ENCODE assay signal across 20 cellular contexts in the genomic region with DNA sequence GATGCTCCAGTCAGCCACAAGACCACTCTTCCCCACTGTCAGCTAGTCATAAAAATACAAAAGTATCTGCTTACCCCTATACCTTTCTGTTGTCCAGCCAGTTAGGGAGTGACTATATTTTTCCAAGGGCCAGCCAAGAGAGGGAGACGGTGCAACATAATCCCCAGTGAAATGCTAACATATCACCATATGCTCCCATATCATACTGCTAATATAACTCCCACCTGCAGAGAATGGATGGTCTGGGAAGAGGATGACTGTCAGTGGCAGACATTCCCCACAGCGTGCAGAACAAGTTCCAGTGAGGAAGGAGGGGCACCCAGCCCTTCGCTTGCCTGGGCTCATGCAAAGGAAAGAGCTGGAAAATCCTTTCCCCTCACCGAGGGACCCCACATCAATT.
"Had no signal": no experiment of that assay in that cellular context is flagged by ENCODE, and none has a peak within 500 bp of the region (broad histone marks: within the 10 kb centered on the region; RNA-seq: fewer than 3 reads in every experiment).

No MANE protein-coding gene starts in this region.

- H3K4me3 ChIP-seq: spleen, thoracic aorta, transverse colon had no signal

- H3K27me3 Mint-ChIP-seq: memory B cell; stimulated activated naive B cell treated with anti-CD40 and anti-IgM and Interleukin-4, amounts not matched to agents 10 μg/mL and 1 μg/mL and 100 μg/mL, for 72 hours had no signal

- H3K4me1 Mint-ChIP-seq: memory B cell; stimulated activated naive B cell treated with anti-CD40 and anti-IgM and Interleukin-4, amounts not matched to agents 10 μg/mL and 1 μg/mL and 100 μg/mL, for 72 hours; stimulated activated naive CD8-positive, alpha-beta T cell treated with anti-CD3 and anti-CD28 coated beads, Interleukin-15, amount 100 ng/mL, for 72 hours had no signal

- H3K27ac Mint-ChIP-seq: memory B cell; natural killer cell treated with Interleukin-12 subunit alpha and Interleukin-12 subunit beta and Interleukin-15 and Interleukin-18, amount 100 ng/mL, for 72 hours; stimulated activated naive B cell treated with anti-CD40 and anti-IgM and Interleukin-4, amounts not matched to agents 10 μg/mL and 1 μg/mL and 100 μg/mL, for 72 hours; stimulated activated naive CD8-positive, alpha-beta T cell treated with anti-CD3 and anti-CD28 coated beads, Interleukin-15, amount 100 ng/mL, for 72 hours had no signal

- H3K36me3 Mint-ChIP-seq: memory B cell; natural killer cell treated with Interleukin-12 subunit alpha and Interleukin-12 subunit beta and Interleukin-15 and Interleukin-18, amount 100 ng/mL, for 72 hours; stimulated activated naive B cell treated with anti-CD40 and anti-IgM and Interleukin-4, amounts not matched to agents 10 μg/mL and 1 μg/mL and 100 μg/mL, for 72 hours had no signal

- H3K36me3 ChIP-seq: spleen, thoracic aorta, transverse colon had no signal

- H3K4me3 Mint-ChIP-seq: memory B cell; natural killer cell treated with Interleukin-12 subunit alpha and Interleukin-12 subunit beta and Interleukin-15 and Interleukin-18, amount 100 ng/mL, for 72 hours; stimulated activated naive B cell treated with anti-CD40 and anti-IgM and Interleukin-4, amounts not matched to agents 10 μg/mL and 1 μg/mL and 100 μg/mL, for 72 hours; stimulated activated naive CD8-positive, alpha-beta T cell treated with anti-CD3 and anti-CD28 coated beads, Interleukin-15, amount 100 ng/mL, for 72 hours had no signal

- DNase-seq: cerebellar nuclear complex; dermis blood vessel endothelial cell; erythroblast; foreskin melanocyte; head of caudate nucleus; hypothalamus; kidney glomerular epithelial cell; midbrain; spleen; stimulated activated CD4-positive, alpha-beta T cell treated with anti-CD3 and anti-CD28 coated beads, Interleukin-15, amount 100 ng/mL, for 24 hours; stimulated activated CD4-positive, alpha-beta T cell treated with anti-CD3 and anti-CD28 coated beads, Interleukin-1b, Interleukin-23, amount 100 ng/mL, for 48 hours; stimulated activated CD4-positive, alpha-beta T cell treated with anti-CD3 and anti-CD28 coated beads, Interleukin-4, amount 100 ng/mL, for 24 hours; stimulated activated naive B cell treated with anti-CD40 and anti-IgM and Interleukin-4, amounts not matched to agents 10 μg/mL and 1 μg/mL and 100 μg/mL, for 72 hours; stimulated activated naive CD8-positive, alpha-beta T cell treated with anti-CD3 and anti-CD28 coated beads, Interleukin-15, amount 100 ng/mL, for 72 hours; substantia nigra; transverse colon had no signal

- H3K9ac ChIP-seq: parathyroid adenoma had no signal

- H3K9me3 ChIP-seq: spleen, thoracic aorta, transverse colon had no signal

- H3K4me1 ChIP-seq: parathyroid adenoma, transverse colon had no signal

- H3K9me3 Mint-ChIP-seq: memory B cell; natural killer cell treated with Interleukin-12 subunit alpha and Interleukin-12 subunit beta and Interleukin-15 and Interleukin-18, amount 100 ng/mL, for 72 hours; stimulated activated naive B cell treated with anti-CD40 and anti-IgM and Interleukin-4, amounts not matched to agents 10 μg/mL and 1 μg/mL and 100 μg/mL, for 72 hours; stimulated activated naive CD8-positive, alpha-beta T cell treated with anti-CD3 and anti-CD28 coated beads, Interleukin-15, amount 100 ng/mL, for 72 hours had no signal

- H3K27me3 ChIP-seq: spleen, transverse colon had no signal

- H3K27ac ChIP-seq: parathyroid adenoma, spleen, thoracic aorta, transverse colon had no signal
